ENCODE assay signal across 8 cellular contexts in genomic region chr17:64496786-64497564, GRCh38.
DNase-seq lines count a peak whose midpoint lies in the region; ATAC-seq lines count a peak whose summit lies in the region.

Gene POLG2, minus strand, starts transcription at chr17:64497054. Its CDS starts 86 bp downstream, at chr17:64496968.

- peak within 1 kb of the TSS; percentile 76 for H3K27ac ChIP-seq in caudate nucleus (ENCODE audit: low read depth, low read length)

- peak; percentile 80 for ATAC-seq in GM19035 (IDR thresholded peaks at IDR 0.05; ENCODE audit: unreplicated experiment)
- ATAC-seq in HG03342 (IDR thresholded peaks at IDR 0.05; ENCODE audit: unreplicated experiment): peak; percentile 67

- DNase-seq in AML-193 (lab: John Stamatoyannopoulos, UW) (peak; percentile 92 to 94), NCI-H345 treated with DMSO at 0.1 percent for 48 hours (lab: John Stamatoyannopoulos, UW; ENCODE audit: unreplicated experiment) (peak; percentile 78), caudate nucleus (lab: John Stamatoyannopoulos, UW) (peak in 60 of 61 donors; percentile 35 to 93 (median 81)), islet precursor cell (peak; percentile 99)
- peak; percentile 83 to 94 (median 91) for DNase-seq in activated CD4-positive, CD25-positive, alpha-beta regulatory T cell (lab: John Stamatoyannopoulos, UW)
- DNase-seq in stimulated activated CD4-positive, alpha-beta T cell treated with anti-CD3 and anti-CD28 coated beads, Interleukin-12 subunit alpha, Interleukin-12 subunit beta, amount 100 ng/mL, for 4 hours: peak; percentile 94

Comparison
In these comparisons a context has a peak if more than half of its experiments do, and no peak if none do; other contexts are left out.
1. Peak in every context shown above with its lines: DNase-seq, ATAC-seq and H3K27ac ChIP-seq.